In the genomic region with DNA sequence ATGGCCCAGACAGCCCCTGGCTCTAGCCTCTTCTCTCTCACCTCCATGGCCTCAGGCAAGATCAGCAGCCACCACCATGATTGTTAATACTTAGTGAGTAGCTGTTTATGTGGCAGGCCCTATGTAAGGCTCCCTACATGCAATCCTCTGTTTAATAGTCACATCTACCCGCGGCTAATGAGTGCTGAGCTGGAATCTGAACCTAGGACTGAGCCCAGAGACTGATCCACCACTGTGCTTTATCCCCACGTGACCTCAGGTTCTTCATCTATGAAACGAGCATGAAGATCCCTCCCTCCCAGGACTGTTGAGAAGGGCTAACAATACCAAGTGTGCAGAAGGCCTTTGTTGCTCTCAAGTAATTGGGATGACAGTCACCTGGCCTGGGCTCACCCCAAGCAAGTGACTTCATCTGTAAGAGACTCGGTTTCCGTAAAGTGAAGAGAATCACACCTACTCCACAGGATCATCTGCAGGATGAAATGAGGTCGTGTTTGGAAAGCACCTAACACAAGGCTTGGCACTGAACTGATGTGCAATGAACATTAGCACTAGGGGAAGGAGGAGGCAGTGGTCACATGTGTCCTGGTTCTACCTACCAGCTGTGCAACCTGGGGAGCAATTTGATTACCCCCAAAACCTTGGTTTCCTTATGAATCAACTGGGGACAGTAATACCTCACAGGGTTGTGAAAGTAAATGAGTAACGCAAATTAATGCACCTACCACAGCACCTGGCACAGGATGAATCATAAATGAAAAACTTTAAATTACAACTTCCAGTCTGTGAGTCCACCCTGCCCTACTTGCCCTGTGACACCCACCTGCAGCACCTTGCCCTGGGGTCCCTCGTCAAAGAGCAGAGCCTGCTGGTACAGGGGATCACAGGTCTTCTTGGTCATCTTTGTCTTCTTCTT, we compare ENCODE assay signal across 8 cellular contexts. TPM values are rescaled to one million over a fixed set of nuclear protein-coding genes. Genes with fewer than 3 reads are reported as not detected.
A peak's percentile ranks its signal among the peaks of the same experiment; 100 is the strongest.
DNase-seq lines count a peak whose midpoint lies in the region; ATAC-seq and TF ChIP-seq lines count a peak whose summit lies in the region.

No MANE protein-coding gene starts in this region.

- H3K27ac ChIP-seq in epithelial cell of prostate, result peak overlapping the region; percentile 78

- no peaks in the 10 kb centered on the region for H3K36me3 ChIP-seq in HAP-1 (replicated peaks)

- H3K27me3 ChIP-seq in HAP-1 (ENCODE audit: low read depth), result no peaks in the 10 kb centered on the region

- DNase-seq in GM13976 (ENCODE audit: low spot score) (peak; percentile 51), epithelial cell of prostate (ENCODE audit: low read depth, low spot score) (no peak), HT-29 (ENCODE audit: low spot score) (no peak), globus pallidus (ENCODE audit: low spot score) (no peak), HAP-1 (ENCODE audit: low spot score in 2 of 2) (no peak), NCI-H446 treated with DMSO at 0.1 percent for 48 hours (lab: John Stamatoyannopoulos, UW) (no peak)

- in situ Hi-C loops in GM13976 (cut with MboI; ENCODE audit: low sequenced_read_pairs, unreplicated experiment) (no loop called here), HAP-1 (cut with MboI; ENCODE audit: low sequenced_read_pairs) (no loop called here)

- TF ChIP-seq CTCF in GM13976 (IDR thresholded peaks at IDR 0.05; ENCODE audit: borderline replicate concordance, control extremely low read depth, extremely low read depth, insufficient read depth, missing control alignments), result no peak

- ATAC-seq in GM19351 (IDR thresholded peaks at IDR 0.05; ENCODE audit: unreplicated experiment), result peak; percentile 75
- peak; percentile 70 for ATAC-seq in HG03378 (IDR thresholded peaks at IDR 0.05; ENCODE audit: unreplicated experiment)

- H3K4me3 ChIP-seq in HAP-1, result no peak overlapping the region

- no peaks in the 10 kb centered on the region for H3K9me3 ChIP-seq in HAP-1

- no peaks in the 10 kb centered on the region for H3K4me1 ChIP-seq in HAP-1

RNA-seq across cellular contexts. Expression of a gene that starts 37.2 kb away (rescaled TPM):
- 0.05 TPM in 1 of 2 replicates, not detected in the other for total RNA-seq in HT-29 (2014; rRNA removed; shearing (Covaris generic))
